ENCODE assay signal across 8 cellular contexts in the genomic region with DNA sequence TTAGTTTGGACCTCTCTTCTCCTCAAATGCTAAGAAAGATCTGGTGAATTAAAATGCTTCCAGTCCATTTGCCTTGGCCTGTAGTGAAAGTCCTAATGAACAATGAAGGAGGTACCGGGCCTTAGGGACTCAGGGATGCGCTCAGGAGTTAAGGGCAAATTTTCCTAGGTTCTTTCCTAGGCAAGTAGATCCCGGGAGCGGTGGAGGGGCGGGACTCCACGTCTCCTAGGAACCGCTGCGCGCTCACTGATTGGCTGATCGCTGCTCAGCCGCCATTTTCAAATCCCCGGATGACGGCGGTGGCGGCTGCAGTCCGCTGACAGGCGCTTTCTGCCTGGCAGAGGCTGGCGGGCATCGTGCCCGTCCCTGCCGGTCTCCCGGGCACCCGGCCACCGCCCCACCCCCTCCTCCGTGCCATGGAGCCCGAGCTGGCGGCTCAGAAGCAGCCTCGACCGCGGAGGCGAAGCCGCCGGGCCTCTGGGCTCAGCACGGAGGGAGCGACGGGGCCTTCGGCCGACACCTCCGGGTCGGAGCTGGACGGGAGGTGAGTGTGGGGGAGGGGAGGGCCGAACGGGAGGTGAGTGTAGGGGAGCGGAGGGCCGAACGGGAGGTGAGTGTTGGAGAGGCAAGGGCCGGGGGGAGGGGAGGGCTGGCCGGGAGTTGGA. TPM values are rescaled to one million over a fixed set of nuclear protein-coding genes. Genes with fewer than 3 reads are reported as not detected.
DNase-seq lines count a peak whose midpoint lies in the region; ATAC-seq, FAIRE-seq and TF ChIP-seq lines count a peak whose summit lies in the region.

A gene with protein sequence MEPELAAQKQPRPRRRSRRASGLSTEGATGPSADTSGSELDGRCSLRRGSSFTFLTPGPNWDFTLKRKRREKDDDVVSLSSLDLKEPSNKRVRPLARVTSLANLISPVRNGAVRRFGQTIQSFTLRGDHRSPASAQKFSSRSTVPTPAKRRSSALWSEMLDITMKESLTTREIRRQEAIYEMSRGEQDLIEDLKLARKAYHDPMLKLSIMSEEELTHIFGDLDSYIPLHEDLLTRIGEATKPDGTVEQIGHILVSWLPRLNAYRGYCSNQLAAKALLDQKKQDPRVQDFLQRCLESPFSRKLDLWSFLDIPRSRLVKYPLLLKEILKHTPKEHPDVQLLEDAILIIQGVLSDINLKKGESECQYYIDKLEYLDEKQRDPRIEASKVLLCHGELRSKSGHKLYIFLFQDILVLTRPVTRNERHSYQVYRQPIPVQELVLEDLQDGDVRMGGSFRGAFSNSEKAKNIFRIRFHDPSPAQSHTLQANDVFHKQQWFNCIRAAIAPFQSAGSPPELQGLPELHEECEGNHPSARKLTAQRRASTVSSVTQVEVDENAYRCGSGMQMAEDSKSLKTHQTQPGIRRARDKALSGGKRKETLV (plus strand): TSS at position 281 of the 665 bp plus-strand sequence. CDS start 136 bp downstream, at position 417.

- peaks cover 14% of the 10 kb centered on the region for H3K36me3 Mint-ChIP-seq in HFFc6 (ENCODE audit: low read depth)
- H3K36me3 Mint-ChIP-seq in activated naive CD8-positive, alpha-beta T cell treated with anti-CD3 and anti-CD28 coated beads, Interleukin-2, amount 10 ng/mL, durations not matched to agents 7 days and 5 days: peaks cover 12% of the 10 kb centered on the region

- 1% methylated on average over 48 of the region's 48 CpGs for WGBS in pancreas, 2 donors

- no peak within 1 kb of the TSS for H3K4me3 Mint-ChIP-seq in HFFc6
- peak within 1 kb of the TSS; percentile 89 for H3K4me3 Mint-ChIP-seq in activated naive CD8-positive, alpha-beta T cell treated with anti-CD3 and anti-CD28 coated beads, Interleukin-2, amount 10 ng/mL, durations not matched to agents 7 days and 5 days

- peak; percentile 92 for DNase-seq in GM10248 (ENCODE audit: extremely low spot score)
- DNase-seq in HFFc6: peak; percentile 87
- peak; percentile 82 for DNase-seq in NAMALWA (ENCODE audit: low spot score)
- peak; percentile 36 for DNase-seq in SKM-1 treated with dmso at 0.1 percent for 144 hours (lab: John Stamatoyannopoulos, UW; ENCODE audit: unreplicated experiment)
- peak; percentile 81 for DNase-seq in activated naive CD8-positive, alpha-beta T cell treated with anti-CD3 and anti-CD28 coated beads, Interleukin-2, amount 10 ng/mL, durations not matched to agents 7 days and 5 days
- DNase-seq in Right ventricle myocardium superior: peak; percentile 92
- peak; percentile 90 to 98 (median 96) for DNase-seq in pancreas
- peak; percentile 85 to 96 for DNase-seq in tibial artery

- ATAC-seq in activated naive CD8-positive, alpha-beta T cell treated with anti-CD3 and anti-CD28 coated beads, Interleukin-2, amount 10 ng/mL, durations not matched to agents 7 days and 5 days (ENCODE audit: low read depth): peak; percentile 89
- ATAC-seq in Right ventricle myocardium superior (ENCODE audit: poor library complexity) (peak; percentile 98), pancreas (peak; percentile 93 to 98 (median 97))

- H3K4me1 ChIP-seq in pancreas (peaks cover 0 to 8% (median 5%) of the 10 kb centered on the region in 3 donors), tibial artery (peaks cover 0 to 46% (median 8%) of the 10 kb centered on the region in 4 donors)

- TF ChIP-seq CTCF in GM10248 (IDR thresholded peaks at IDR 0.05; ENCODE audit: control extremely low read depth, extremely low read depth, low read depth, missing control alignments) (no peak), HFFc6 (IDR thresholded peaks at IDR 0.05) (no peak), pancreas (IDR thresholded peaks at IDR 0.05) (no peak), tibial artery (IDR thresholded peaks at IDR 0.05) (no peak)

- CTCF ChIA-PET in GM10248 (lab: Yijun Ruan, JAX): interaction anchor here (1.2 kb wide), 1 partner anchor 23 kb away, joined by 3 read pairs; no protein-coding TSS in a partner anchor

- intact Hi-C loops in Right ventricle myocardium superior (cut with DNase I): no loop called here
- intact Hi-C loops in pancreas (cut with DNase I): no loop called here
- intact Hi-C loops in tibial artery (cut with DNase I; ENCODE audit: low total_unique reads): no loop called here

- H3K9me3 Mint-ChIP-seq in HFFc6: peaks cover 16% of the 10 kb centered on the region
- peaks cover 4% of the 10 kb centered on the region for H3K9me3 Mint-ChIP-seq in activated naive CD8-positive, alpha-beta T cell treated with anti-CD3 and anti-CD28 coated beads, Interleukin-2, amount 10 ng/mL, durations not matched to agents 7 days and 5 days

- H3K27me3 ChIP-seq in pancreas: no peaks in the 10 kb centered on the region
- H3K27me3 ChIP-seq in tibial artery: no peaks in the 10 kb centered on the region

- no peaks in the 10 kb centered on the region for H3K9me3 ChIP-seq in pancreas
- H3K9me3 ChIP-seq in tibial artery: no peaks in the 10 kb centered on the region

- peak within 1 kb of the TSS; percentile 78 for H3K27ac Mint-ChIP-seq in HFFc6
- H3K27ac Mint-ChIP-seq in activated naive CD8-positive, alpha-beta T cell treated with anti-CD3 and anti-CD28 coated beads, Interleukin-2, amount 10 ng/mL, durations not matched to agents 7 days and 5 days: peak within 1 kb of the TSS; percentile 53

- POLR2A ChIA-PET in GM10248 (lab: Yijun Ruan, JAX): no interaction called here
- POLR2A ChIA-PET in activated naive CD8-positive, alpha-beta T cell treated with anti-CD3 and anti-CD28 coated beads, Interleukin-2, amount 10 ng/mL, durations not matched to agents 7 days and 5 days (lab: Charles Lee): interaction anchor here (0.8 kb wide), 1 partner anchor 26 kb away, joined by 3 read pairs; no protein-coding TSS in a partner anchor

- peak within 1 kb of the TSS; percentile 21 to 65 (median 44) for H3K4me3 ChIP-seq in pancreas
- H3K4me3 ChIP-seq in tibial artery: peak within 1 kb of the TSS; percentile 82 to 88

- no peak for FAIRE-seq in pancreas (lab: Jason Lieb, UNC)

- peaks cover 5% of the 10 kb centered on the region for H3K4me1 Mint-ChIP-seq in HFFc6 (ENCODE audit: low read depth)
- H3K4me1 Mint-ChIP-seq in activated naive CD8-positive, alpha-beta T cell treated with anti-CD3 and anti-CD28 coated beads, Interleukin-2, amount 10 ng/mL, durations not matched to agents 7 days and 5 days: peaks cover 2% of the 10 kb centered on the region

- no peaks in the 10 kb centered on the region for H3K36me3 ChIP-seq in pancreas
- no peaks in the 10 kb centered on the region for H3K36me3 ChIP-seq in tibial artery

- peaks cover 14% of the 10 kb centered on the region for H3K27me3 Mint-ChIP-seq in HFFc6 (ENCODE audit: insufficient read depth)
- H3K27me3 Mint-ChIP-seq in activated naive CD8-positive, alpha-beta T cell treated with anti-CD3 and anti-CD28 coated beads, Interleukin-2, amount 10 ng/mL, durations not matched to agents 7 days and 5 days: peaks cover 18% of the 10 kb centered on the region

- H3K27ac ChIP-seq in pancreas: peak within 1 kb of the TSS; percentile 57 to 82 (median 70)
- peak within 1 kb of the TSS; percentile 89 to 90 for H3K27ac ChIP-seq in tibial artery

RNA-seq across cellular contexts. Expression of the gene that starts here (rescaled TPM):
- 10 to 100 TPM; 65.1 to 92.9 (median 86.6) TPM for total RNA-seq in HFFc6 (2021; fragmentation: NEBNext Ultra II Directional; extraction: Animal tissue kit (Norgen Biotek cat#: 25700))
- total RNA-seq in activated naive CD8-positive, alpha-beta T cell treated with anti-CD3 and anti-CD28 coated beads, Interleukin-2, amount 10 ng/mL, durations not matched to agents 7 days and 5 days: 10 to 100 TPM; 20.3 to 22.7 TPM
- 15.6 TPM for total RNA-seq in Right ventricle myocardium superior
- 10 to 100 TPM; 26.9 to 68.0 (median 43.6) TPM for total RNA-seq in pancreas
- polyA plus RNA-seq in pancreas: 10 to 100 TPM; 13.0 to 19.7 TPM

Comparison
In these comparisons a context has a peak if more than half of its experiments do, and no peak if none do; other contexts are left out.
1. Peak in every context shown above with its lines: DNase-seq, ATAC-seq, H3K4me3 ChIP-seq and H3K27ac ChIP-seq.
2. DNase-seq: peak in every context shown above with its lines; median percentile 96 in pancreas; 92 in GM10248; 92 in Right ventricle myocardium superior; 90 in tibial artery; 87 in HFFc6; 82 in NAMALWA; 81 in activated naive CD8-positive, alpha-beta T cell treated with anti-CD3 and anti-CD28 coated beads, Interleukin-2, amount 10 ng/mL, durations not matched to agents 7 days and 5 days; 36 in SKM-1 treated with dmso at 0.1 percent for 144 hours.